In genomic region chr16:87518430-87518996, GRCh38 we compare ENCODE assay signal across 8 cellular contexts. TPM values are rescaled to one million over a fixed set of nuclear protein-coding genes. Genes with fewer than 3 reads are reported as not detected.
DNase-seq lines count a peak whose midpoint lies in the region; ATAC-seq and TF ChIP-seq lines count a peak whose summit lies in the region.
"Not testable (repeated sequence)": the region's sequence is repeated elsewhere in the genome, so short reads cannot be mapped to it uniquely, and the experiment has no call there.

No MANE protein-coding gene starts in this region.

- dilution Hi-C loops in mammary epithelial cell (cut with HindIII; ENCODE audit: low sequenced_read_pairs) = not testable (repeated sequence)

- CTCF ChIA-PET in mammary epithelial cell (lab: Charles Lee; ENCODE audit: low non-redundant PET) = not testable (repeated sequence)

- in situ Hi-C loops in G401 (cut with HindIII; ENCODE audit: low sequenced_read_pairs); mammary epithelial cell (cut with MboI; ENCODE audit: low sequenced_read_pairs in 2 of 2): not testable (repeated sequence)

- intact Hi-C loops in mammary epithelial cell (cut with micrococcal nuclease); right cardiac atrium (cut with DNase I); vagina (cut with DNase I): not testable (repeated sequence)

- H3K79me2 ChIP-seq in mammary epithelial cell (ENCODE audit: insufficient read depth, low read length) = not testable (repeated sequence)

- not testable (repeated sequence) for H3K9me3 ChIP-seq in mammary epithelial cell (replicated peaks; ENCODE audit: insufficient read depth, low read length); right cardiac atrium (ENCODE audit: control insufficient read depth, low read length); skeletal muscle tissue (ENCODE audit: control insufficient read depth in 3 of 3, low read length in 3 of 3); vagina

- BruUV-seq in mammary epithelial cell (replicated peaks; lab: Mats Ljungman, UMichigan) = not testable (repeated sequence)

- TF ChIP-seq CTCF in mammary epithelial cell (conservative IDR thresholded peaks at IDR 0.05 in 1 of 2, IDR thresholded peaks at IDR 0.05 in 1 of 2; ENCODE audit: extremely low read depth in 1 of 2, insufficient read depth in 1 of 2, low read depth in 1 of 2, low read length in 2 of 2); vagina (IDR thresholded peaks at IDR 0.05): not testable (repeated sequence)

- not testable (repeated sequence) for H3K4me3 ChIP-seq in mammary epithelial cell (replicated peaks in 1 of 3; ENCODE audit: insufficient read depth in 1 of 3, low read depth in 2 of 3, low read length in 3 of 3); right cardiac atrium (ENCODE audit: low read length); vagina
- peak overlapping the region; percentile 15 to 72 (median 63) for H3K4me3 ChIP-seq in skeletal muscle tissue (ENCODE audit: low read length in 3 of 3)

- H4K20me1 ChIP-seq in mammary epithelial cell (ENCODE audit: insufficient read depth, low read length) = not testable (repeated sequence)

- H3K9ac ChIP-seq in mammary epithelial cell (ENCODE audit: insufficient read depth, low read length) = not testable (repeated sequence)
- H3K9ac ChIP-seq in skeletal muscle tissue (ENCODE audit: low read depth in 1 of 3, low read length in 3 of 3) = peak overlapping the region in 2 of 3 donors; percentile 56 to 81

- not testable (repeated sequence) for H3K27ac ChIP-seq in mammary epithelial cell (ENCODE audit: insufficient read depth, low read depth, low read length)
- H3K27ac ChIP-seq in right cardiac atrium (ENCODE audit: low read length) = peak overlapping the region; percentile 73
- H3K27ac ChIP-seq in skeletal muscle tissue (ENCODE audit: low read depth, low read length) = peak overlapping the region; percentile 66
- peak overlapping the region; percentile 69 for H3K27ac ChIP-seq in vagina

- DNase-seq in G401 (ENCODE audit: low spot score) (peak; percentile 88), RPMI7951 (ENCODE audit: low read depth) (peak; percentile 98), mammary epithelial cell (peak; percentile 12), fibroblast of gingiva (ENCODE audit: low read depth) (peak; percentile 84), right cardiac atrium (peak; percentile 92 to 96 (median 94)), mucosa of gallbladder (ENCODE audit: low spot score) (peak; percentile 74)
- not testable (repeated sequence) for DNase-seq in vagina (ENCODE audit: extremely low spot score in 2 of 2)

- peak; percentile 84 to 90 for ATAC-seq in right cardiac atrium

- not testable (repeated sequence) for TF ChIP-seq POLR2A in vagina (IDR thresholded peaks at IDR 0.05)

- peaks cover 17% of the 10 kb centered on the region for H3K4me1 ChIP-seq in mammary epithelial cell (ENCODE audit: insufficient read depth, low read length)
- peaks cover 14% of the 10 kb centered on the region for H3K4me1 ChIP-seq in right cardiac atrium (ENCODE audit: control insufficient read depth, insufficient read depth, low read length)
- peaks cover 14 to 18% (median 16%) of the 10 kb centered on the region in 3 donors for H3K4me1 ChIP-seq in skeletal muscle tissue (ENCODE audit: control insufficient read depth in 3 of 3, insufficient read depth in 3 of 3, low read length in 3 of 3)
- peaks cover 24% of the 10 kb centered on the region for H3K4me1 ChIP-seq in vagina

- H3K27me3 ChIP-seq in mammary epithelial cell (ENCODE audit: insufficient read depth, low read length); right cardiac atrium (ENCODE audit: control insufficient read depth, insufficient read depth); skeletal muscle tissue (ENCODE audit: control insufficient read depth in 3 of 3, insufficient read depth in 3 of 3, low read length in 3 of 3); vagina: not testable (repeated sequence)

- H3K4me2 ChIP-seq in mammary epithelial cell (ENCODE audit: insufficient read depth, low read depth, low read length) = not testable (repeated sequence)

- peak overlapping the region; percentile 79 for H2AFZ ChIP-seq in mammary epithelial cell (ENCODE audit: low read depth, low read length)

- 60% methylated on average over 14 of the region's 18 CpGs for WGBS in mammary epithelial cell (ENCODE audit: low coverage, missing lambda C conversion rate)
- WGBS in right cardiac atrium = 43% methylated on average over 18 of the region's 18 CpGs

- not testable (repeated sequence) for H3K36me3 ChIP-seq in mammary epithelial cell (ENCODE audit: insufficient read depth, low read length); skeletal muscle tissue (ENCODE audit: control insufficient read depth in 3 of 3, insufficient read depth in 3 of 3, low read length in 3 of 3); vagina

RNA-seq across cellular contexts. Expression of gene ZCCHC14, which starts 25.7 kb away (rescaled TPM):
- total RNA-seq in G401 (2014; rRNA removed; shearing (Covaris generic)) = 10.9 and 12.9 TPM in 2 replicates
- 6.5 and 7.6 TPM in 2 replicates for total RNA-seq in RPMI7951 (2014; rRNA removed; shearing (Covaris generic))
- 10 to 100 TPM in 1 of 2 donors, 1 to 10 TPM in 1; 7.0 to 15.8 TPM for total RNA-seq in mammary epithelial cell
- 4.7 TPM for polyA plus RNA-seq in mammary epithelial cell
- polyA minus RNA-seq in mammary epithelial cell = 8.1 TPM
- total RNA-seq in right cardiac atrium = 10 to 100 TPM; 21.9 to 29.4 (median 23.0) TPM
- polyA plus RNA-seq in right cardiac atrium = 11.1 TPM
- 25.1 TPM for total RNA-seq in mucosa of gallbladder
- 11.5 TPM for total RNA-seq in skeletal muscle tissue
- total RNA-seq in vagina = 74.2 TPM
